ENCODE assay signal across 25 cellular contexts in genomic region chr2:71664161-71664560, GRCh38.
"Had no signal": no experiment of that assay in that cellular context is flagged by ENCODE, and none has a peak within 500 bp of the region (broad histone marks: within the 10 kb centered on the region; RNA-seq: fewer than 3 reads in every experiment).

No MANE protein-coding gene starts in this region.

- H3K4me2 ChIP-seq: SK-N-SH had no signal

- H3K4me3 ChIP-seq: Peyer's patch, SJCRH30 had no signal

- ATAC-seq: activated T-cell treated with anti-CD3 and anti-CD28 coated beads, Interleukin-2, amount 50 U/mL, for 4 hours; activated T-helper 17 cell treated with anti-CD3 and anti-CD28 coated beads, Interleukin-2, amount 50 U/mL, for 72 hours had no signal

- H3K27me3 Mint-ChIP-seq: activated CD4-positive, alpha-beta memory T cell treated with anti-CD3 and anti-CD28 coated beads for 36 hours; activated CD4-positive, alpha-beta T cell treated with anti-CD3 and anti-CD28 coated beads, Interleukin-2, amount 10 ng/mL, durations not matched to agents 7 days and 5 days; activated naive CD8-positive, alpha-beta T cell had no signal

- H3K27me3 ChIP-seq: Peyer's patch, SJCRH30 had no signal

- H3K9me3 ChIP-seq: Peyer's patch, SJCRH30, SK-N-SH had no signal

- H3K4me3 Mint-ChIP-seq: activated CD4-positive, alpha-beta memory T cell treated with anti-CD3 and anti-CD28 coated beads for 36 hours; activated CD4-positive, alpha-beta T cell treated with anti-CD3 and anti-CD28 coated beads, Interleukin-2, amount 10 ng/mL, durations not matched to agents 7 days and 5 days; activated naive CD4-positive, alpha-beta T cell treated with anti-CD3 and anti-CD28 coated beads for 36 hours; activated naive CD8-positive, alpha-beta T cell; activated T-cell treated with anti-CD3 and anti-CD28 coated beads, Interleukin-2, amount 50 U/mL, for 4 hours; activated T-helper 17 cell treated with anti-CD3 and anti-CD28 coated beads, Interleukin-2, amount 50 U/mL, for 72 hours; brain; IgD-negative memory B cell had no signal

- H3K27ac ChIP-seq: Peyer's patch, RWPE1, SJCRH30, VCaP had no signal

- H3K36me3 ChIP-seq: Peyer's patch had no signal

- H3K27ac Mint-ChIP-seq: activated CD4-positive, alpha-beta memory T cell treated with anti-CD3 and anti-CD28 coated beads for 36 hours; activated CD4-positive, alpha-beta T cell treated with anti-CD3 and anti-CD28 coated beads, Interleukin-2, amount 10 ng/mL, durations not matched to agents 7 days and 5 days; activated naive CD4-positive, alpha-beta T cell treated with anti-CD3 and anti-CD28 coated beads for 36 hours; activated naive CD8-positive, alpha-beta T cell; activated T-helper 17 cell treated with anti-CD3 and anti-CD28 coated beads, Interleukin-2, amount 50 U/mL, for 72 hours; brain; IgD-negative memory B cell had no signal

- DNase-seq: activated CD4-positive, alpha-beta memory T cell treated with anti-CD3 and anti-CD28 coated beads for 36 hours; activated CD4-positive, alpha-beta T cell treated with anti-CD3 and anti-CD28 coated beads, Interleukin-2, amount 10 ng/mL, durations not matched to agents 7 days and 5 days; activated CD4-positive, CD25-positive, alpha-beta regulatory T cell; activated CD8-positive, alpha-beta memory T cell treated with anti-CD3 and anti-CD28 coated beads for 24 hours; activated gamma-delta T cell; activated naive CD4-positive, alpha-beta T cell treated with anti-CD3 and anti-CD28 coated beads for 36 hours; activated T-cell treated with anti-CD3 and anti-CD28 coated beads, Interleukin-2, amount 50 U/mL, for 4 hours; amygdala; KG1; NCI-H1048; NCI-H1930; NCI-H2171; NCI-H345; NCI-H510A; Right ventricle myocardium superior; SK-N-SH; T-helper 1 cell had no signal

- H3K9ac ChIP-seq: SK-N-SH had no signal

- H3K4me1 Mint-ChIP-seq: activated CD4-positive, alpha-beta T cell treated with anti-CD3 and anti-CD28 coated beads, Interleukin-2, amount 10 ng/mL, durations not matched to agents 7 days and 5 days; activated T-helper 17 cell treated with anti-CD3 and anti-CD28 coated beads, Interleukin-2, amount 50 U/mL, for 72 hours; brain had no signal

- H3K36me3 Mint-ChIP-seq: activated CD4-positive, alpha-beta memory T cell treated with anti-CD3 and anti-CD28 coated beads for 36 hours; brain; IgD-negative memory B cell had no signal

- H3K4me1 ChIP-seq: Peyer's patch, SJCRH30 had no signal
